Comparison of ENCODE assay signal across 8 cellular contexts in genomic region chr10:92241158-92241500, GRCh38.
A peak's percentile ranks its signal among the peaks of the same experiment; 100 is the strongest.
DNase-seq lines count a peak whose midpoint lies in the region; ATAC-seq and TF ChIP-seq lines count a peak whose summit lies in the region.

No MANE protein-coding gene starts in this region.

- TF ChIP-seq CTCF in foreskin fibroblast (IDR thresholded peaks at IDR 0.05; ENCODE audit: low read depth, low read length) = no peak
- no peak for TF ChIP-seq CTCF in GM10266 (IDR thresholded peaks at IDR 0.05; ENCODE audit: control insufficient read depth, insufficient read depth, low read depth, missing control alignments)

- DNase-seq in NCI-H748 (lab: John Stamatoyannopoulos, UW; ENCODE audit: unreplicated experiment) (peak; percentile 28), NCI-H748 treated with DMSO at 0.1 percent for 48 hours (lab: John Stamatoyannopoulos, UW) (no peak), foreskin fibroblast (peak in 1 of 2 donors; percentile 48), nucleus accumbens (lab: John Stamatoyannopoulos, UW) (peak in 29 of 56 donors; percentile 8 to 64 (median 32)), GM10266 (ENCODE audit: extremely low spot score) (no peak), NK-92 (lab: John Stamatoyannopoulos, UW; ENCODE audit: unreplicated experiment) (no peak)
- DNase-seq in T-helper 2 cell treated with Interferon-gamma antibody and Interleukin-4, amounts not matched to agents 5 μg/mL and 100 μg/mL, for 36 hours (ENCODE audit: low spot score) = no peak

- no peak for ATAC-seq in GM21367 (IDR thresholded peaks at IDR 0.05; ENCODE audit: unreplicated experiment)

- H3K36me3 Mint-ChIP-seq in T-helper 2 cell treated with Interferon-gamma antibody and Interleukin-4, amounts not matched to agents 5 μg/mL and 100 μg/mL, for 36 hours (ENCODE audit: low read depth) = peaks cover 14% of the 10 kb centered on the region

- H3K27ac Mint-ChIP-seq in T-helper 2 cell treated with Interferon-gamma antibody and Interleukin-4, amounts not matched to agents 5 μg/mL and 100 μg/mL, for 36 hours = no peak overlapping the region

- H3K9me3 Mint-ChIP-seq in T-helper 2 cell treated with Interferon-gamma antibody and Interleukin-4, amounts not matched to agents 5 μg/mL and 100 μg/mL, for 36 hours = no peaks in the 10 kb centered on the region

- H3K4me1 Mint-ChIP-seq in T-helper 2 cell treated with Interferon-gamma antibody and Interleukin-4, amounts not matched to agents 5 μg/mL and 100 μg/mL, for 36 hours (ENCODE audit: low read depth) = peaks cover 15% of the 10 kb centered on the region

- peak overlapping the region; percentile 86 for H3K4me3 Mint-ChIP-seq in T-helper 2 cell treated with Interferon-gamma antibody and Interleukin-4, amounts not matched to agents 5 μg/mL and 100 μg/mL, for 36 hours

- peak overlapping the region; percentile 59 to 77 for H3K4me3 ChIP-seq in foreskin fibroblast (ENCODE audit: low read depth in 1 of 2, low read length in 2 of 2)

- peaks cover 48% of the 10 kb centered on the region for H3K27me3 Mint-ChIP-seq in T-helper 2 cell treated with Interferon-gamma antibody and Interleukin-4, amounts not matched to agents 5 μg/mL and 100 μg/mL, for 36 hours (ENCODE audit: low read depth)

Comparison
In these comparisons a context has a peak if more than half of its experiments do, and no peak if none do; other contexts are left out.
1. DNase-seq: peak in NCI-H748 (single experiment) and nucleus accumbens (29 of 56); none in NCI-H748 treated with DMSO at 0.1 percent for 48 hours (single experiment), T-helper 2 cell treated with Interferon-gamma antibody and Interleukin-4, amounts not matched to agents 5 μg/mL and 100 μg/mL, for 36 hours (single experiment), GM10266 (single experiment) and NK-92 (single experiment).